Comparison of ENCODE assay signal across 21 cellular contexts in genomic region chr5:73636408-73636807, GRCh38. TPM values are rescaled to one million over a fixed set of nuclear protein-coding genes. Genes with fewer than 3 reads are reported as not detected.
"Had no signal": no experiment of that assay in that cellular context is flagged by ENCODE, and none has a peak within 500 bp of the region (broad histone marks: within the 10 kb centered on the region; RNA-seq: fewer than 3 reads in every experiment).

No MANE protein-coding gene starts in this region.

- H3K4me3 ChIP-seq: gastrocnemius medialis, lung, neural progenitor cell, right lobe of liver, thoracic aorta had no signal

- H2AFZ ChIP-seq: neural progenitor cell, parathyroid adenoma had no signal

- H3K79me2 ChIP-seq: parathyroid adenoma had no signal

- ATAC-seq: effector memory CD8-positive, alpha-beta T cell; esophagus mucosa; gastrocnemius medialis; left lobe of liver; naive thymus-derived CD4-positive, alpha-beta T cell; right lobe of liver; stimulated activated naive B cell treated with anti-CD40 and anti-IgM and Interleukin-4, amounts not matched to agents 10 μg/mL and 1 μg/mL and 100 μg/mL, for 72 hours had no signal

- H3K9ac ChIP-seq: neural progenitor cell, parathyroid adenoma had no signal

- H3K27me3 ChIP-seq: gastrocnemius medialis, right lobe of liver had no signal

- H3K4me2 ChIP-seq: neural progenitor cell had no signal

- DNase-seq: cortex of kidney; effector memory CD8-positive, alpha-beta T cell; foreskin fibroblast; gastrocnemius medialis; head of caudate nucleus; kidney; mesendoderm; midbrain; naive thymus-derived CD4-positive, alpha-beta T cell; right lobe of liver; small intestine; stimulated activated CD4-positive, alpha-beta T cell treated with anti-CD3 and anti-CD28 coated beads, Interleukin-15, amount 100 ng/mL, for 24 hours; stimulated activated CD4-positive, alpha-beta T cell treated with anti-CD3 and anti-CD28 coated beads, Interleukin-2, amount 100 ng/mL, for 48 hours; stimulated activated naive B cell treated with anti-CD40 and anti-IgM and Interleukin-4, amounts not matched to agents 10 μg/mL and 1 μg/mL and 100 μg/mL, for 72 hours had no signal

- H3K4me1 ChIP-seq: gastrocnemius medialis, parathyroid adenoma had no signal

- FAIRE-seq: endometrium had no signal

- H3K9me3 ChIP-seq: gastrocnemius medialis, right lobe of liver, thoracic aorta had no signal

- H3K27ac ChIP-seq: gastrocnemius medialis, neural progenitor cell, parathyroid adenoma, right lobe of liver had no signal

- H3K36me3 ChIP-seq: gastrocnemius medialis, neural progenitor cell, right lobe of liver, thoracic aorta had no signal

RNA-seq across cellular contexts. Expression of gene ARHGEF28, which starts 10.4 kb away (rescaled TPM):
- polyA plus RNA-seq: naive thymus-derived CD4-positive, alpha-beta T cell had no signal
